Comparison of ENCODE assay signal across 10 cellular contexts in genomic region chr10:133325761-133326463, GRCh38. TPM values are rescaled to one million over a fixed set of nuclear protein-coding genes. Genes with fewer than 3 reads are reported as not detected.
DNase-seq lines count a peak whose midpoint lies in the region; ATAC-seq and TF ChIP-seq lines count a peak whose summit lies in the region.
"Had no signal": no experiment of that assay in that cellular context is flagged by ENCODE, and none has a peak within 500 bp of the region (broad histone marks: within the 10 kb centered on the region; RNA-seq: fewer than 3 reads in every experiment).

No MANE protein-coding gene starts in this region.

- POLR2A ChIA-PET in AG04449 (lab: Yijun Ruan, JAX): no interaction called here

- peaks cover 58% of the 10 kb centered on the region for H3K27me3 ChIP-seq in endodermal cell (ENCODE audit: control insufficient read depth, insufficient read depth, low read length, poor library complexity, severe bottlenecking)

- CTCF ChIA-PET in AG04449 (lab: Yijun Ruan, JAX): interaction anchor here (2.1 to 2.6 kb wide), 2 partner anchors 11 to 22 kb away, joined by 6 to 19 read pairs; partner anchors contain the start of gene PRAP1

- 9 to 13% methylated on average over 22 to 64 of the region's 66 CpGs for WGBS in endodermal cell (ENCODE audit: insufficient coverage in 1 of 2, insufficient read length in 1 of 2), 2 experiments

- H3K27ac ChIP-seq in endodermal cell (ENCODE audit: low read depth, low read length): no peak overlapping the region
- H3K27ac ChIP-seq: left lung had no signal

- H3K9ac ChIP-seq in endodermal cell (ENCODE audit: extremely low read depth, low read length, poor library complexity, severe bottlenecking): no peak overlapping the region

- peak overlapping the region; percentile 46 for H3K4me3 ChIP-seq in AG04449 (ENCODE audit: low read depth, low read length)
- peak overlapping the region; percentile 36 for H3K4me3 ChIP-seq in endodermal cell (ENCODE audit: low read length)

- no peaks in the 10 kb centered on the region for H3K4me1 ChIP-seq in endodermal cell (ENCODE audit: control insufficient read depth, insufficient read depth, low read length)

- H3K36me3 Mint-ChIP-seq in endodermal cell (ENCODE audit: low read depth) (no peaks in the 10 kb centered on the region), neural crest cell (ENCODE audit: low read depth) (no peaks in the 10 kb centered on the region)

- H3K27me3 Mint-ChIP-seq in endodermal cell (ENCODE audit: insufficient read depth) (peaks cover 70% of the 10 kb centered on the region), neural crest cell (ENCODE audit: low read depth) (peaks cover 62% of the 10 kb centered on the region)

- H3K27ac Mint-ChIP-seq in endodermal cell: no peak overlapping the region
- no peak overlapping the region for H3K27ac Mint-ChIP-seq in neural crest cell (ENCODE audit: unreplicated experiment)

- ATAC-seq in HG03280 (IDR thresholded peaks at IDR 0.05; ENCODE audit: unreplicated experiment): no peak
- no peak for ATAC-seq in GM21786 (IDR thresholded peaks at IDR 0.05; ENCODE audit: unreplicated experiment)
- ATAC-seq: left lung had no signal

- no peak for TF ChIP-seq CTCF in AG04449 (IDR thresholded peaks at IDR 0.05; ENCODE audit: insufficient read depth, low read length, missing control alignments)
- no peak for TF ChIP-seq CTCF in endodermal cell (conservative IDR thresholded peaks at IDR 0.05)
- TF ChIP-seq CTCF in neural crest cell (conservative IDR thresholded peaks at IDR 0.05): no peak

- H3K4me3 Mint-ChIP-seq in endodermal cell: peak overlapping the region; percentile 55
- H3K4me3 Mint-ChIP-seq in neural crest cell: peak overlapping the region; percentile 31

- H3K9me3 Mint-ChIP-seq in endodermal cell: no peaks in the 10 kb centered on the region
- H3K9me3 Mint-ChIP-seq in neural crest cell: no peaks in the 10 kb centered on the region

- H3K9me3 ChIP-seq in endodermal cell (ENCODE audit: control insufficient read depth, low read length): peaks cover 5% of the 10 kb centered on the region
- H3K9me3 ChIP-seq: left lung had no signal

- no peaks in the 10 kb centered on the region for H3K36me3 ChIP-seq in endodermal cell (ENCODE audit: control insufficient read depth, insufficient read depth, low read length)
- H3K36me3 ChIP-seq: left lung had no signal

- no peak for DNase-seq in AG04449 (ENCODE audit: low read depth, low spot score)
- peak; percentile 44 for DNase-seq in NCI-H2227 (lab: John Stamatoyannopoulos, UW; ENCODE audit: unreplicated experiment)
- DNase-seq in endodermal cell: peak; percentile 78
- DNase-seq in neural crest cell (ENCODE audit: low read depth, low spot score): no peak
- DNase-seq in GM19240 (ENCODE audit: insufficient read length, low spot score): no peak
- no peak for DNase-seq in CD1c-positive myeloid dendritic cell (ENCODE audit: extremely low spot score)

- H3K4me1 Mint-ChIP-seq in endodermal cell (peaks cover 8% of the 10 kb centered on the region), neural crest cell (peaks cover 11% of the 10 kb centered on the region)

RNA-seq across cellular contexts. Expression of gene CALY, which starts 10.8 kb away (rescaled TPM):
- total RNA-seq in endodermal cell (1 to 10 TPM in 1 of 2 donors, under 1 TPM in 1; 0.75 to 1.3 TPM), neural crest cell (0.82 and 0.89 TPM in 2 replicates)
- polyA plus RNA-seq in endodermal cell (2013, experiment 1 of 2): 1.5 TPM
- 1.4 TPM for polyA plus RNA-seq in endodermal cell (2013, experiment 2 of 2)
- total RNA-seq: left lung had no signal

RNA-seq across cellular contexts. Expression of gene ZNF511, which starts 17.2 kb away (rescaled TPM):
- 10 to 100 TPM; 48.1 to 57.6 TPM for total RNA-seq in endodermal cell
- 30.8 TPM for polyA plus RNA-seq in endodermal cell (2013, experiment 1 of 2)
- polyA plus RNA-seq in endodermal cell (2013, experiment 2 of 2): 30.8 TPM
- total RNA-seq in neural crest cell: 62.7 and 75.6 TPM in 2 replicates

RNA-seq across cellular contexts. Expression of gene TUBGCP2, which starts 17.2 kb away (rescaled TPM):
- total RNA-seq in endodermal cell (10 to 100 TPM; 52.8 to 63.0 TPM), neural crest cell (70.0 and 72.0 TPM in 2 replicates)
- polyA plus RNA-seq in endodermal cell (2013, experiment 1 of 2): 51.3 TPM
- 46.4 TPM for polyA plus RNA-seq in endodermal cell (2013, experiment 2 of 2)

RNA-seq across cellular contexts. Expression of gene PRAP1, which starts 21.3 kb away (rescaled TPM):
- total RNA-seq in endodermal cell: not detected
- polyA plus RNA-seq in endodermal cell (2013, experiment 1 of 2): not detected
- not detected for polyA plus RNA-seq in endodermal cell (2013, experiment 2 of 2)
- total RNA-seq in neural crest cell: not detected in 2 replicates
- total RNA-seq: left lung, NCI-H460 had no signal

RNA-seq across cellular contexts. Expression of gene FUOM, which starts 31.9 kb away (rescaled TPM):
- total RNA-seq in endodermal cell (10 to 100 TPM; 81.0 to 83.9 TPM), neural crest cell (18.1 and 18.3 TPM in 2 replicates)
- 25.6 TPM for polyA plus RNA-seq in endodermal cell (2013, experiment 1 of 2)
- 26.4 TPM for polyA plus RNA-seq in endodermal cell (2013, experiment 2 of 2)

Comparison
In these comparisons a context has a peak if more than half of its experiments do, and no peak if none do; other contexts are left out.
1. DNase-seq: peak in NCI-H2227 (single experiment) and endodermal cell (single experiment); none in AG04449 (single experiment), neural crest cell (single experiment), GM19240 (single experiment) and CD1c-positive myeloid dendritic cell (single experiment).